Comparison of ENCODE assay signal across 8 cellular contexts in genomic region chr4:24470681-24471622, GRCh38.
A peak's percentile ranks its signal among the peaks of the same experiment; 100 is the strongest.
DNase-seq lines count a peak whose midpoint lies in the region; TF ChIP-seq lines count a peak whose summit lies in the region.

No MANE protein-coding gene starts in this region.

- H3K36me3 ChIP-seq in SJCRH30 (no peaks in the 10 kb centered on the region), spleen (no peaks in the 10 kb centered on the region)

- intact Hi-C loops in spleen (cut with DNase I; ENCODE audit: low total_unique reads) = no loop called here

- in situ Hi-C loops in ACHN (cut with HindIII; ENCODE audit: low pct_ligation_motif_present, low pct_unique_long_range_greater_than_20kb, low sequenced_read_pairs) (no loop called here), GM13977 (cut with MboI; ENCODE audit: low pct_unique_long_range_greater_than_20kb, low sequenced_read_pairs, unreplicated experiment) (no loop called here), T47D (cut with HindIII; ENCODE audit: low pct_unique_long_range_greater_than_20kb, low sequenced_read_pairs) (no loop called here)

- no peaks in the 10 kb centered on the region for H3K9me3 ChIP-seq in SJCRH30 (replicated peaks)
- no peaks in the 10 kb centered on the region for H3K9me3 ChIP-seq in spleen

- TF ChIP-seq POLR2A in spleen (IDR thresholded peaks at IDR 0.05) = no peak

- TF ChIP-seq CTCF in GM13977 (IDR thresholded peaks at IDR 0.05; ENCODE audit: extremely low read depth, insufficient read depth, missing control alignments) (no peak), spleen (IDR thresholded peaks at IDR 0.05 in 8 of 11, conservative IDR thresholded peaks at IDR 0.05 in 3 of 11) (no peak)

- 0 to 1% (median 1%) methylated on average over 38 to 90 of the region's 90 CpGs for WGBS in spleen, 5 donors

- H3K4me3 ChIP-seq in SJCRH30 = peak overlapping the region; percentile 52
- peak overlapping the region; percentile 28 to 83 (median 63) for H3K4me3 ChIP-seq in spleen

- H3K27ac ChIP-seq in SJCRH30 = no peak overlapping the region
- H3K27ac ChIP-seq in spleen = peak overlapping the region in 3 of 8 donors; percentile 7 to 23 (median 23)

- H3K27me3 ChIP-seq in SJCRH30 = peaks cover 21% of the 10 kb centered on the region
- H3K27me3 ChIP-seq in spleen (replicated peaks in 1 of 7) = peaks cover 0 to 78% (median 43%) of the 10 kb centered on the region in 7 donors

- DNase-seq in ACHN = peak; percentile 20
- peak; percentile 80 for DNase-seq in GM13977 (ENCODE audit: low spot score)
- peak; percentile 17 to 39 for DNase-seq in SJCRH30
- peak; percentile 30 to 47 for DNase-seq in T47D (ENCODE audit: low read depth in 1 of 2, low spot score in 1 of 2)
- peak; percentile 54 for DNase-seq in iris pigment epithelial cell (ENCODE audit: low read depth)
- no peak for DNase-seq in spleen
- no peak for DNase-seq in epidermal melanocyte (ENCODE audit: insufficient read length, low spot score)
- DNase-seq in midbrain (lab: John Stamatoyannopoulos, UW) = no peak

- no peaks in the 10 kb centered on the region for H3K4me1 ChIP-seq in SJCRH30
- peaks cover 19 to 53% (median 43%) of the 10 kb centered on the region in 6 donors for H3K4me1 ChIP-seq in spleen

Comparison
In these comparisons a context has a peak if more than half of its experiments do, and no peak if none do; other contexts are left out.
1. DNase-seq: peak in ACHN (single experiment), GM13977 (single experiment), SJCRH30 (2 of 2), T47D (2 of 2) and iris pigment epithelial cell (single experiment); none in spleen (single experiment), epidermal melanocyte (single experiment) and midbrain (single experiment).